1 cellular context compared by ENCODE assay signal in the genomic region with DNA sequence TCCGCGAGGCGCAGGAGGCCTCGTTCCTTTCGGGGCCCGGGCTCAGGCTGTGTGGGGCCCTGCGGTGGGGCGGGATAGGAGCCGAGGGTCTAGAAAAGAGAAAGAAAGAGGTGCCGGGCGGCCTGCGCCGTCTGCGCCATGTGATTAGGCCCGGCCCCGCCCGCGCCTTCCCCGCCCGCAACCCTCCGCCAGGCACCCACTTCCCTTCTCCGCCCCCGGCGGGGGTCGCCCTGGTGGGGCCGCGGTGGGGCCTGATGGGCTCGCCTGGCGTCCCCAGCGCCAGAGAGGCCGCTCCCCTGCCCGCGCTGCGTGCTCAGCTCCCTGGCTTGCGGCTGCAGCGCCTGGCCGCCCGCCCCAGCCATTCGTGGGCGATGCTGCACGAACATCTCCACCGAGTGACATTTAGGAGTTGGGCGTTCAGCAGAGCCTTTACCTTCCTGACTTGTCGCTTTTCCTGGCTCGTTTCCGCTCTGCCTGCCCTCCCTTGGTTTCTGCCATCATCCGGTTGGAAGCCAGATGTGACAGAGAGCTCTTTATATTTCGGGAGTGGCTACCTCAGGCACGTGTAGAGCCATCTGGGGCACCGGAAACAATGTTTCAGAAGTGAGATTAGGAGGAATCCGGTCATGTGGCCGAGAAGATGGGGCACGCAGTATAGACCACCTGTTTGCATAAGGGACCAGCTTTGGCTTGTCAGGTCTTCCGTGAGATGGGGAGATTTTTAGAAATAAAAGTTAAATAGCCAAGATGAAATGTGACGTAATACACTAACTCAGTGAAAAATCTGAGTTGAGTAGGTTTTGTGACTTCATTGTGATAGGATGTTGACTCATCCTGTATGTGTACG.
TF ChIP-seq lines count a peak whose summit lies in the region.

No MANE protein-coding gene starts in this region.

TF ChIP-seq in HepG2, 621 proteins besides CTCF, POLR2A, EP300 and RAD21 (continued from another document and continues in another):
- TF ChIP-seq, protein P1, sequence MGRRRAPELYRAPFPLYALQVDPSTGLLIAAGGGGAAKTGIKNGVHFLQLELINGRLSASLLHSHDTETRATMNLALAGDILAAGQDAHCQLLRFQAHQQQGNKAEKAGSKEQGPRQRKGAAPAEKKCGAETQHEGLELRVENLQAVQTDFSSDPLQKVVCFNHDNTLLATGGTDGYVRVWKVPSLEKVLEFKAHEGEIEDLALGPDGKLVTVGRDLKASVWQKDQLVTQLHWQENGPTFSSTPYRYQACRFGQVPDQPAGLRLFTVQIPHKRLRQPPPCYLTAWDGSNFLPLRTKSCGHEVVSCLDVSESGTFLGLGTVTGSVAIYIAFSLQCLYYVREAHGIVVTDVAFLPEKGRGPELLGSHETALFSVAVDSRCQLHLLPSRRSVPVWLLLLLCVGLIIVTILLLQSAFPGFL (CRISPR knock-in tag; IDR thresholded peaks at IDR 0.05): no peak
- TF ChIP-seq, protein P2, sequence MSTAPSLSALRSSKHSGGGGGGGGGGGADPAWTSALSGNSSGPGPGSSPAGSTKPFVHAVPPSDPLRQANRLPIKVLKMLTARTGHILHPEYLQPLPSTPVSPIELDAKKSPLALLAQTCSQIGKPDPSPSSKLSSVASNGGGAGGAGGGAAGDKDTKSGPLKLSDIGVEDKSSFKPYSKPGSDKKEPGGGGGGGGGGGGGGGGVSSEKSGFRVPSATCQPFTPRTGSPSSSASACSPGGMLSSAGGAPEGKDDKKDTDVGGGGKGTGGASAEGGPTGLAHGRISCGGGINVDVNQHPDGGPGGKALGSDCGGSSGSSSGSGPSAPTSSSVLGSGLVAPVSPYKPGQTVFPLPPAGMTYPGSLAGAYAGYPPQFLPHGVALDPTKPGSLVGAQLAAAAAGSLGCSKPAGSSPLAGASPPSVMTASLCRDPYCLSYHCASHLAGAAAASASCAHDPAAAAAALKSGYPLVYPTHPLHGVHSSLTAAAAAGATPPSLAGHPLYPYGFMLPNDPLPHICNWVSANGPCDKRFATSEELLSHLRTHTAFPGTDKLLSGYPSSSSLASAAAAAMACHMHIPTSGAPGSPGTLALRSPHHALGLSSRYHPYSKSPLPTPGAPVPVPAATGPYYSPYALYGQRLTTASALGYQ (CRISPR knock-in tag; IDR thresholded peaks at IDR 0.05): peak; percentile 23; the same call in 1 of the 2 replicates
- no peak for TF ChIP-seq POLR2AphosphoS2 (IDR thresholded peaks at IDR 0.05; ENCODE audit: low read depth, low read length)
- no peak for TF ChIP-seq ISX (CRISPR knock-in tag; conservative IDR thresholded peaks at IDR 0.05)
- peak; percentile 59 for TF ChIP-seq ZNF768 (CRISPR knock-in tag; IDR thresholded peaks at IDR 0.05)
- no peak for TF ChIP-seq KLF9 (CRISPR knock-in tag; IDR thresholded peaks at IDR 0.05; ENCODE audit: low read depth)
- TF ChIP-seq TSC22D2 (CRISPR knock-in tag; IDR thresholded peaks at IDR 0.05; ENCODE audit: borderline replicate concordance): peak; percentile 74; the same call in 1 of the 2 replicates
- peak; percentile 45; the same call in 1 of the 2 replicates for TF ChIP-seq ZNF546 (CRISPR knock-in tag; conservative IDR thresholded peaks at IDR 0.05)
- TF ChIP-seq, protein P3, sequence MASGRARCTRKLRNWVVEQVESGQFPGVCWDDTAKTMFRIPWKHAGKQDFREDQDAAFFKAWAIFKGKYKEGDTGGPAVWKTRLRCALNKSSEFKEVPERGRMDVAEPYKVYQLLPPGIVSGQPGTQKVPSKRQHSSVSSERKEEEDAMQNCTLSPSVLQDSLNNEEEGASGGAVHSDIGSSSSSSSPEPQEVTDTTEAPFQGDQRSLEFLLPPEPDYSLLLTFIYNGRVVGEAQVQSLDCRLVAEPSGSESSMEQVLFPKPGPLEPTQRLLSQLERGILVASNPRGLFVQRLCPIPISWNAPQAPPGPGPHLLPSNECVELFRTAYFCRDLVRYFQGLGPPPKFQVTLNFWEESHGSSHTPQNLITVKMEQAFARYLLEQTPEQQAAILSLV (CRISPR knock-in tag; IDR thresholded peaks at IDR 0.05; ENCODE audit: borderline replicate concordance): peak; percentile 85; the same call in 1 of the 2 replicates
- TF ChIP-seq KLF15 (CRISPR knock-in tag; IDR thresholded peaks at IDR 0.05; ENCODE audit: borderline replicate concordance): no peak
- TF ChIP-seq, protein P4, sequence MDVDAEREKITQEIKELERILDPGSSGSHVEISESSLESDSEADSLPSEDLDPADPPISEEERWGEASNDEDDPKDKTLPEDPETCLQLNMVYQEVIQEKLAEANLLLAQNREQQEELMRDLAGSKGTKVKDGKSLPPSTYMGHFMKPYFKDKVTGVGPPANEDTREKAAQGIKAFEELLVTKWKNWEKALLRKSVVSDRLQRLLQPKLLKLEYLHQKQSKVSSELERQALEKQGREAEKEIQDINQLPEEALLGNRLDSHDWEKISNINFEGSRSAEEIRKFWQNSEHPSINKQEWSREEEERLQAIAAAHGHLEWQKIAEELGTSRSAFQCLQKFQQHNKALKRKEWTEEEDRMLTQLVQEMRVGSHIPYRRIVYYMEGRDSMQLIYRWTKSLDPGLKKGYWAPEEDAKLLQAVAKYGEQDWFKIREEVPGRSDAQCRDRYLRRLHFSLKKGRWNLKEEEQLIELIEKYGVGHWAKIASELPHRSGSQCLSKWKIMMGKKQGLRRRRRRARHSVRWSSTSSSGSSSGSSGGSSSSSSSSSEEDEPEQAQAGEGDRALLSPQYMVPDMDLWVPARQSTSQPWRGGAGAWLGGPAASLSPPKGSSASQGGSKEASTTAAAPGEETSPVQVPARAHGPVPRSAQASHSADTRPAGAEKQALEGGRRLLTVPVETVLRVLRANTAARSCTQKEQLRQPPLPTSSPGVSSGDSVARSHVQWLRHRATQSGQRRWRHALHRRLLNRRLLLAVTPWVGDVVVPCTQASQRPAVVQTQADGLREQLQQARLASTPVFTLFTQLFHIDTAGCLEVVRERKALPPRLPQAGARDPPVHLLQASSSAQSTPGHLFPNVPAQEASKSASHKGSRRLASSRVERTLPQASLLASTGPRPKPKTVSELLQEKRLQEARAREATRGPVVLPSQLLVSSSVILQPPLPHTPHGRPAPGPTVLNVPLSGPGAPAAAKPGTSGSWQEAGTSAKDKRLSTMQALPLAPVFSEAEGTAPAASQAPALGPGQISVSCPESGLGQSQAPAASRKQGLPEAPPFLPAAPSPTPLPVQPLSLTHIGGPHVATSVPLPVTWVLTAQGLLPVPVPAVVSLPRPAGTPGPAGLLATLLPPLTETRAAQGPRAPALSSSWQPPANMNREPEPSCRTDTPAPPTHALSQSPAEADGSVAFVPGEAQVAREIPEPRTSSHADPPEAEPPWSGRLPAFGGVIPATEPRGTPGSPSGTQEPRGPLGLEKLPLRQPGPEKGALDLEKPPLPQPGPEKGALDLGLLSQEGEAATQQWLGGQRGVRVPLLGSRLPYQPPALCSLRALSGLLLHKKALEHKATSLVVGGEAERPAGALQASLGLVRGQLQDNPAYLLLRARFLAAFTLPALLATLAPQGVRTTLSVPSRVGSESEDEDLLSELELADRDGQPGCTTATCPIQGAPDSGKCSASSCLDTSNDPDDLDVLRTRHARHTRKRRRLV (CRISPR knock-in tag; IDR thresholded peaks at IDR 0.05): peak; percentile 42; the same call in 1 of the 2 replicates
- TF ChIP-seq GATAD2A (CRISPR knock-in tag; IDR thresholded peaks at IDR 0.05): peak; percentile 78
- TF ChIP-seq ZNF839 (CRISPR knock-in tag; IDR thresholded peaks at IDR 0.05; ENCODE audit: borderline replicate concordance): 0 out of 2 replicates have a peak, but pooled peaks have one; percentile 59
- no peak for TF ChIP-seq FOXA1 (IDR thresholded peaks at IDR 0.05)
- TF ChIP-seq FOXA1 (CRISPR knock-in tag; IDR thresholded peaks at IDR 0.05): 0 out of 2 replicates have a peak, but pooled peaks have one; percentile 46
- TF ChIP-seq ZNF605 (CRISPR knock-in tag; IDR thresholded peaks at IDR 0.05): peak; percentile 79; the same call in 1 of the 2 replicates
- no peak for TF ChIP-seq SMAD9 (CRISPR knock-in tag; IDR thresholded peaks at IDR 0.05)
- TF ChIP-seq ERF (CRISPR knock-in tag; IDR thresholded peaks at IDR 0.05): peak; percentile 53; the same call in 1 of the 2 replicates
- TF ChIP-seq NFYB (CRISPR knock-in tag; IDR thresholded peaks at IDR 0.05): no peak
- TF ChIP-seq, protein P5, sequence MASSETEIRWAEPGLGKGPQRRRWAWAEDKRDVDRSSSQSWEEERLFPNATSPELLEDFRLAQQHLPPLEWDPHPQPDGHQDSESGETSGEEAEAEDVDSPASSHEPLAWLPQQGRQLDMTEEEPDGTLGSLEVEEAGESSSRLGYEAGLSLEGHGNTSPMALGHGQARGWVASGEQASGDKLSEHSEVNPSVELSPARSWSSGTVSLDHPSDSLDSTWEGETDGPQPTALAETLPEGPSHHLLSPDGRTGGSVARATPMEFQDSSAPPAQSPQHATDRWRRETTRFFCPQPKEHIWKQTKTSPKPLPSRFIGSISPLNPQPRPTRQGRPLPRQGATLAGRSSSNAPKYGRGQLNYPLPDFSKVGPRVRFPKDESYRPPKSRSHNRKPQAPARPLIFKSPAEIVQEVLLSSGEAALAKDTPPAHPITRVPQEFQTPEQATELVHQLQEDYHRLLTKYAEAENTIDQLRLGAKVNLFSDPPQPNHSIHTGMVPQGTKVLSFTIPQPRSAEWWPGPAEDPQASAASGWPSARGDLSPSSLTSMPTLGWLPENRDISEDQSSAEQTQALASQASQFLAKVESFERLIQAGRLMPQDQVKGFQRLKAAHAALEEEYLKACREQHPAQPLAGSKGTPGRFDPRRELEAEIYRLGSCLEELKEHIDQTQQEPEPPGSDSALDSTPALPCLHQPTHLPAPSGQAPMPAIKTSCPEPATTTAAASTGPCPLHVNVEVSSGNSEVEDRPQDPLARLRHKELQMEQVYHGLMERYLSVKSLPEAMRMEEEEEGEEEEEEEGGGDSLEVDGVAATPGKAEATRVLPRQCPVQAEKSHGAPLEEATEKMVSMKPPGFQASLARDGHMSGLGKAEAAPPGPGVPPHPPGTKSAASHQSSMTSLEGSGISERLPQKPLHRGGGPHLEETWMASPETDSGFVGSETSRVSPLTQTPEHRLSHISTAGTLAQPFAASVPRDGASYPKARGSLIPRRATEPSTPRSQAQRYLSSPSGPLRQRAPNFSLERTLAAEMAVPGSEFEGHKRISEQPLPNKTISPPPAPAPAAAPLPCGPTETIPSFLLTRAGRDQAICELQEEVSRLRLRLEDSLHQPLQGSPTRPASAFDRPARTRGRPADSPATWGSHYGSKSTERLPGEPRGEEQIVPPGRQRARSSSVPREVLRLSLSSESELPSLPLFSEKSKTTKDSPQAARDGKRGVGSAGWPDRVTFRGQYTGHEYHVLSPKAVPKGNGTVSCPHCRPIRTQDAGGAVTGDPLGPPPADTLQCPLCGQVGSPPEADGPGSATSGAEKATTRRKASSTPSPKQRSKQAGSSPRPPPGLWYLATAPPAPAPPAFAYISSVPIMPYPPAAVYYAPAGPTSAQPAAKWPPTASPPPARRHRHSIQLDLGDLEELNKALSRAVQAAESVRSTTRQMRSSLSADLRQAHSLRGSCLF (CRISPR knock-in tag; IDR thresholded peaks at IDR 0.05; ENCODE audit: borderline replicate concordance): no peak
- no peak for TF ChIP-seq HMGA1 (CRISPR knock-in tag; conservative IDR thresholded peaks at IDR 0.05)
- peak; percentile 88 for TF ChIP-seq ZNF225 (CRISPR knock-in tag; IDR thresholded peaks at IDR 0.05)
- TF ChIP-seq KLF16 (CRISPR knock-in tag; IDR thresholded peaks at IDR 0.05): peak in 1 of 2 experiments; percentile 77; a peak in 1 of 4 replicates
- TF ChIP-seq SP2 (CRISPR knock-in tag; IDR thresholded peaks at IDR 0.05): no peak; the same call in 1 of the 2 replicates
- TF ChIP-seq ZNF780A (CRISPR knock-in tag; IDR thresholded peaks at IDR 0.05): peak; percentile 54; the same call in 1 of the 2 replicates
- peak; percentile 72 for TF ChIP-seq RBM39 (IDR thresholded peaks at IDR 0.05; ENCODE audit: low read depth, low read length, poor library complexity, severe bottlenecking)
- 0 out of 2 replicates have a peak, but pooled peaks have one; percentile 16 for TF ChIP-seq FOXM1 (CRISPR knock-in tag; IDR thresholded peaks at IDR 0.05)
- peak; percentile 39 for TF ChIP-seq XRCC5 (optimal IDR thresholded peaks at IDR 0.05; ENCODE audit: low read length)
- TF ChIP-seq ZSCAN20 (CRISPR knock-in tag; IDR thresholded peaks at IDR 0.05; ENCODE audit: borderline replicate concordance): peak; percentile 92
- peak; percentile 73 for TF ChIP-seq FOSL2 (CRISPR knock-in tag; IDR thresholded peaks at IDR 0.05)
- TF ChIP-seq NFE2L1 (CRISPR knock-in tag; IDR thresholded peaks at IDR 0.05; ENCODE audit: borderline replicate concordance): no peak
- no peak for TF ChIP-seq NR1H2 (CRISPR knock-in tag; IDR thresholded peaks at IDR 0.05; ENCODE audit: borderline replicate concordance, low read depth)
- no peak for TF ChIP-seq HMG20A (CRISPR knock-in tag; IDR thresholded peaks at IDR 0.05; ENCODE audit: borderline replicate concordance)
- no peak for TF ChIP-seq ZNF580 (CRISPR knock-in tag; IDR thresholded peaks at IDR 0.05; ENCODE audit: borderline replicate concordance, low read depth)
